16 cellular contexts compared by ENCODE assay signal in the genomic region with DNA sequence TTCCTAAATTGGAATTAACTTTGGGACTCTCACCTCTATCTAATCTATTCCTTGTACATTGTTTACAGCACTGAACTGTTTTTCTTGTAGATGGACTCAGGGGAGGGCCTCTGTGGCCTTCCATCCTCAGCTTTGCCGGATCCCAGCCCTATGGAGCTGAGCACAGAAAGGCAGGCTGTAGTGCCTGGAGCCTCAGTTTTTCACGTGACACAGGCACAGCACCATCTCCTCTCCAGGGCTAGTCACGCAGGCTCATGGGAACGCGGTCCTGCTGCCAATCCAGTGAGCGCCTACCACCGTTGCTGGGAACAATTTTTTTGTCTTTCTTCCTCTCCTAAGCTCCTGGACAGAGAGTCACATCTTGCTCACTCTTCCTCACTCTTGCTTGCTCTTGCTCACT.
"Had no signal": no experiment of that assay in that cellular context is flagged by ENCODE, and none has a peak within 500 bp of the region (broad histone marks: within the 10 kb centered on the region; RNA-seq: fewer than 3 reads in every experiment).

No MANE protein-coding gene starts in this region.

- H3K4me3 ChIP-seq: lower lobe of right lung had no signal

- H3K36me3 ChIP-seq: lower lobe of right lung, neutrophil had no signal

- DNase-seq: activated CD4-positive, alpha-beta T cell treated with anti-CD3 and anti-CD28 coated beads for 4 hours; activated CD8-positive, alpha-beta memory T cell treated with anti-CD3 and anti-CD28 coated beads, Interleukin-2, amount 50 U/mL, for 4 hours; activated CD8-positive, alpha-beta T cell treated with anti-CD3 and anti-CD28 coated beads for 36 hours; activated gamma-delta T cell treated with Interleukin-2 at 50 U/mL for 16 hours; activated naive CD8-positive, alpha-beta T cell treated with anti-CD3 and anti-CD28 coated beads for 36 hours; endodermal cell; kidney glomerular epithelial cell; lower lobe of right lung; naive B cell; stimulated activated CD4-positive, alpha-beta T cell treated with anti-CD3 and anti-CD28 coated beads, Interleukin-4, amount 100 ng/mL, for 24 hours; stimulated activated naive CD4-positive, alpha-beta T cell; SW 1271 had no signal

- H3K9ac ChIP-seq: parathyroid adenoma had no signal

- H3K9me3 ChIP-seq: lower lobe of right lung, neutrophil had no signal

- H3K27ac Mint-ChIP-seq: activated CD8-positive, alpha-beta T cell treated with anti-CD3 and anti-CD28 coated beads for 36 hours; activated naive CD8-positive, alpha-beta T cell treated with anti-CD3 and anti-CD28 coated beads for 36 hours; endodermal cell; naive B cell; type B pancreatic cell had no signal

- H3K4me3 Mint-ChIP-seq: activated CD8-positive, alpha-beta T cell treated with anti-CD3 and anti-CD28 coated beads for 36 hours; activated naive CD8-positive, alpha-beta T cell treated with anti-CD3 and anti-CD28 coated beads for 36 hours; endodermal cell; naive B cell; type B pancreatic cell; WTC11 had no signal

- H3K27me3 Mint-ChIP-seq: activated naive CD8-positive, alpha-beta T cell treated with anti-CD3 and anti-CD28 coated beads for 36 hours; type B pancreatic cell had no signal

- H3K9me3 Mint-ChIP-seq: activated CD8-positive, alpha-beta T cell treated with anti-CD3 and anti-CD28 coated beads for 36 hours; activated naive CD8-positive, alpha-beta T cell treated with anti-CD3 and anti-CD28 coated beads for 36 hours had no signal

- H3K4me1 Mint-ChIP-seq: activated naive CD8-positive, alpha-beta T cell treated with anti-CD3 and anti-CD28 coated beads for 36 hours; endodermal cell; naive B cell had no signal

- H3K27ac ChIP-seq: lower lobe of right lung, neutrophil, parathyroid adenoma had no signal

- H3K27me3 ChIP-seq: neutrophil had no signal

- H3K36me3 Mint-ChIP-seq: activated naive CD8-positive, alpha-beta T cell treated with anti-CD3 and anti-CD28 coated beads for 36 hours; naive B cell had no signal

- ATAC-seq: activated CD8-positive, alpha-beta T cell treated with anti-CD3 and anti-CD28 coated beads for 36 hours had no signal

- H2AFZ ChIP-seq: parathyroid adenoma had no signal
